In genomic region chr3:71276531-71276930, GRCh38 we compare ENCODE assay signal across 20 cellular contexts.
DNase-seq lines count a peak whose midpoint lies in the region; ATAC-seq, FAIRE-seq and TF ChIP-seq lines count a peak whose summit lies in the region.
"Had no signal": no experiment of that assay in that cellular context is flagged by ENCODE, and none has a peak within 500 bp of the region (broad histone marks: within the 10 kb centered on the region; RNA-seq: fewer than 3 reads in every experiment).

No MANE protein-coding gene starts in this region.

- H3K9me3 Mint-ChIP-seq in activated CD8-positive, alpha-beta T cell treated with anti-CD3 and anti-CD28 coated beads for 36 hours, result no peaks in the 10 kb centered on the region
- H3K9me3 Mint-ChIP-seq in activated CD8-positive, alpha-beta T cell treated with anti-CD3 and anti-CD28 coated beads, Interleukin-2, amount 10 ng/mL, durations not matched to agents 7 days and 5 days (ENCODE audit: insufficient read depth), result no peaks in the 10 kb centered on the region
- no peaks in the 10 kb centered on the region for H3K9me3 Mint-ChIP-seq in CD8-positive, alpha-beta T cell
- H3K9me3 Mint-ChIP-seq in naive B cell, result no peaks in the 10 kb centered on the region
- no peaks in the 10 kb centered on the region for H3K9me3 Mint-ChIP-seq in stimulated activated memory B cell treated with anti-CD40 and anti-IgM and Interleukin-4, amounts not matched to agents 10 μg/mL and 1 μg/mL and 100 μg/mL, for 72 hours
- H3K9me3 Mint-ChIP-seq: CD4-positive, alpha-beta memory T cell; HFFc6 had no signal

- intact Hi-C loops in activated CD8-positive, alpha-beta T cell treated with anti-CD3 and anti-CD28 coated beads for 36 hours (cut with micrococcal nuclease), result no loop called here
- intact Hi-C loops in CD8-positive, alpha-beta T cell (cut with DNase I, micrococcal nuclease), result no loop called here

- no peak overlapping the region for H3K4me3 ChIP-seq in CD8-positive, alpha-beta T cell (ENCODE audit: low read depth, low read length)

- peaks cover 40% of the 10 kb centered on the region for H3K36me3 Mint-ChIP-seq in activated CD8-positive, alpha-beta T cell treated with anti-CD3 and anti-CD28 coated beads for 36 hours (ENCODE audit: low read depth)
- H3K36me3 Mint-ChIP-seq in activated CD8-positive, alpha-beta T cell treated with anti-CD3 and anti-CD28 coated beads, Interleukin-2, amount 10 ng/mL, durations not matched to agents 7 days and 5 days (ENCODE audit: low read depth), result no peaks in the 10 kb centered on the region
- peaks cover 53% of the 10 kb centered on the region for H3K36me3 Mint-ChIP-seq in CD8-positive, alpha-beta T cell
- H3K36me3 Mint-ChIP-seq in naive B cell, result peaks cover 10 to 15% of the 10 kb centered on the region in 2 donors
- H3K36me3 Mint-ChIP-seq in stimulated activated memory B cell treated with anti-CD40 and anti-IgM and Interleukin-4, amounts not matched to agents 10 μg/mL and 1 μg/mL and 100 μg/mL, for 72 hours, result peaks cover 13% of the 10 kb centered on the region

- H3K9me3 ChIP-seq in CD8-positive, alpha-beta T cell (ENCODE audit: low read length), result no peaks in the 10 kb centered on the region
- H3K9me3 ChIP-seq: Caco-2 had no signal

- H3K27ac Mint-ChIP-seq in activated CD8-positive, alpha-beta T cell treated with anti-CD3 and anti-CD28 coated beads for 36 hours, result no peak overlapping the region
- no peak overlapping the region for H3K27ac Mint-ChIP-seq in activated CD8-positive, alpha-beta T cell treated with anti-CD3 and anti-CD28 coated beads, Interleukin-2, amount 10 ng/mL, durations not matched to agents 7 days and 5 days
- peak overlapping the region; percentile 66 for H3K27ac Mint-ChIP-seq in CD8-positive, alpha-beta T cell
- H3K27ac Mint-ChIP-seq in naive B cell, result peak overlapping the region in 5 of 6 donors; percentile 26 to 89 (median 50)
- H3K27ac Mint-ChIP-seq in stimulated activated memory B cell treated with anti-CD40 and anti-IgM and Interleukin-4, amounts not matched to agents 10 μg/mL and 1 μg/mL and 100 μg/mL, for 72 hours, result no peak overlapping the region
- H3K27ac Mint-ChIP-seq: B cell, HFFc6 had no signal

- no peaks in the 10 kb centered on the region for H3K27me3 Mint-ChIP-seq in activated CD8-positive, alpha-beta T cell treated with anti-CD3 and anti-CD28 coated beads for 36 hours
- no peaks in the 10 kb centered on the region for H3K27me3 Mint-ChIP-seq in activated CD8-positive, alpha-beta T cell treated with anti-CD3 and anti-CD28 coated beads, Interleukin-2, amount 10 ng/mL, durations not matched to agents 7 days and 5 days (ENCODE audit: low read depth)
- no peaks in the 10 kb centered on the region for H3K27me3 Mint-ChIP-seq in CD8-positive, alpha-beta T cell (ENCODE audit: low read depth)
- no peaks in the 10 kb centered on the region for H3K27me3 Mint-ChIP-seq in naive B cell
- no peaks in the 10 kb centered on the region for H3K27me3 Mint-ChIP-seq in stimulated activated memory B cell treated with anti-CD40 and anti-IgM and Interleukin-4, amounts not matched to agents 10 μg/mL and 1 μg/mL and 100 μg/mL, for 72 hours
- H3K27me3 Mint-ChIP-seq: B cell; CD4-positive, alpha-beta memory T cell had no signal

- H3K27ac ChIP-seq in CD8-positive, alpha-beta T cell (ENCODE audit: low read depth, low read length), result no peak overlapping the region

- TF ChIP-seq CTCF in activated CD8-positive, alpha-beta T cell treated with anti-CD3 and anti-CD28 coated beads for 36 hours (IDR thresholded peaks at IDR 0.05), result no peak
- no peak for TF ChIP-seq CTCF in CD8-positive, alpha-beta T cell (IDR thresholded peaks at IDR 0.05)
- TF ChIP-seq CTCF in D721Med (IDR thresholded peaks at IDR 0.05; ENCODE audit: insufficient read depth, missing control alignments), result no peak

- POLR2A ChIA-PET in activated CD8-positive, alpha-beta T cell treated with anti-CD3 and anti-CD28 coated beads for 36 hours (lab: Charles Lee), result no interaction called here
- POLR2A ChIA-PET in activated CD8-positive, alpha-beta T cell treated with anti-CD3 and anti-CD28 coated beads, Interleukin-2, amount 10 ng/mL, durations not matched to agents 7 days and 5 days (lab: Charles Lee), result no interaction called here
- POLR2A ChIA-PET in CD8-positive, alpha-beta T cell (lab: Charles Lee), result no interaction called here

- H3K4me1 Mint-ChIP-seq in activated CD8-positive, alpha-beta T cell treated with anti-CD3 and anti-CD28 coated beads for 36 hours (ENCODE audit: low read depth), result peaks cover 54% of the 10 kb centered on the region
- peaks cover 7% of the 10 kb centered on the region for H3K4me1 Mint-ChIP-seq in activated CD8-positive, alpha-beta T cell treated with anti-CD3 and anti-CD28 coated beads, Interleukin-2, amount 10 ng/mL, durations not matched to agents 7 days and 5 days (ENCODE audit: low read depth)
- peaks cover 77% of the 10 kb centered on the region for H3K4me1 Mint-ChIP-seq in CD8-positive, alpha-beta T cell (ENCODE audit: low read depth)
- H3K4me1 Mint-ChIP-seq in naive B cell, result peaks cover 52 to 73% (median 53%) of the 10 kb centered on the region in 3 donors
- peaks cover 10% of the 10 kb centered on the region for H3K4me1 Mint-ChIP-seq in stimulated activated memory B cell treated with anti-CD40 and anti-IgM and Interleukin-4, amounts not matched to agents 10 μg/mL and 1 μg/mL and 100 μg/mL, for 72 hours

- DNase-seq in activated CD8-positive, alpha-beta T cell treated with anti-CD3 and anti-CD28 coated beads for 36 hours, result no peak
- no peak for DNase-seq in activated CD8-positive, alpha-beta T cell treated with anti-CD3 and anti-CD28 coated beads, Interleukin-2, amount 10 ng/mL, durations not matched to agents 7 days and 5 days
- no peak for DNase-seq in CD8-positive, alpha-beta T cell
- no peak for DNase-seq in naive B cell
- no peak for DNase-seq in stimulated activated naive CD8-positive, alpha-beta T cell treated with anti-CD3 and anti-CD28 coated beads, Interleukin-15, Interleukin-2, amounts not matched to agents 100 U/mL and 50 U/mL, for 24 hours
- no peak for DNase-seq in amniotic stem cell (lab: John Stamatoyannopoulos, UW)
- no peak for DNase-seq in D721Med (ENCODE audit: insufficient read length, low spot score)
- DNase-seq: C1 segment of cervical spinal cord; Caco-2; CD4-positive, alpha-beta memory T cell; DMS53; GF-D8; HCEC 1CT; HFFc6 had no signal

- peak; percentile 42 for ATAC-seq in activated CD8-positive, alpha-beta T cell treated with anti-CD3 and anti-CD28 coated beads for 36 hours
- no peak for ATAC-seq in activated CD8-positive, alpha-beta T cell treated with anti-CD3 and anti-CD28 coated beads, Interleukin-2, amount 10 ng/mL, durations not matched to agents 7 days and 5 days
- ATAC-seq in CD8-positive, alpha-beta T cell, result no peak
- no peak for ATAC-seq in naive B cell (ENCODE audit: low read depth in 2 of 2)
- peak; percentile 55 for ATAC-seq in stimulated activated naive CD8-positive, alpha-beta T cell treated with anti-CD3 and anti-CD28 coated beads, Interleukin-15, Interleukin-2, amounts not matched to agents 100 U/mL and 50 U/mL, for 24 hours
- no peak for ATAC-seq in stimulated activated memory B cell treated with anti-CD40 and anti-IgM and Interleukin-4, amounts not matched to agents 10 μg/mL and 1 μg/mL and 100 μg/mL, for 72 hours
- ATAC-seq: HepG2 had no signal

- no peaks in the 10 kb centered on the region for H3K27me3 ChIP-seq in CD8-positive, alpha-beta T cell (ENCODE audit: insufficient read depth, low read length)

- CTCF ChIA-PET in activated CD8-positive, alpha-beta T cell treated with anti-CD3 and anti-CD28 coated beads for 36 hours (lab: Charles Lee), result interaction anchor here (0.6 to 1.0 kb wide), 2 partner anchors 34 to 107 kb away, joined by 3 read pairs; no protein-coding TSS in a partner anchor
- CTCF ChIA-PET in activated CD8-positive, alpha-beta T cell treated with anti-CD3 and anti-CD28 coated beads, Interleukin-2, amount 10 ng/mL, durations not matched to agents 7 days and 5 days (lab: Charles Lee), result no interaction called here
- CTCF ChIA-PET in CD8-positive, alpha-beta T cell (lab: Charles Lee), result interaction anchor here (0.6 kb wide), 1 partner anchor 271 kb away, joined by 3 read pairs; no protein-coding TSS in a partner anchor

- H3K4me3 Mint-ChIP-seq in activated CD8-positive, alpha-beta T cell treated with anti-CD3 and anti-CD28 coated beads for 36 hours, result no peak overlapping the region
- no peak overlapping the region for H3K4me3 Mint-ChIP-seq in activated CD8-positive, alpha-beta T cell treated with anti-CD3 and anti-CD28 coated beads, Interleukin-2, amount 10 ng/mL, durations not matched to agents 7 days and 5 days
- no peak overlapping the region for H3K4me3 Mint-ChIP-seq in CD8-positive, alpha-beta T cell
- H3K4me3 Mint-ChIP-seq in naive B cell, result no peak overlapping the region
- H3K4me3 Mint-ChIP-seq in stimulated activated memory B cell treated with anti-CD40 and anti-IgM and Interleukin-4, amounts not matched to agents 10 μg/mL and 1 μg/mL and 100 μg/mL, for 72 hours, result no peak overlapping the region
- H3K4me3 Mint-ChIP-seq: B cell; CD4-positive, alpha-beta memory T cell; HFFc6 had no signal

- H3K36me3 ChIP-seq in CD8-positive, alpha-beta T cell (ENCODE audit: insufficient read depth, low read length), result peaks cover 6% of the 10 kb centered on the region

- FAIRE-seq in D721Med (lab: Jason Lieb, UNC), result no peak
- FAIRE-seq: A204.1, GM19239, HepG2, HTR-8/SVneo had no signal

- H3K4me1 ChIP-seq in CD8-positive, alpha-beta T cell (ENCODE audit: insufficient read depth, low read length), result peaks cover 43% of the 10 kb centered on the region

Comparison
In these comparisons a context has a peak if more than half of its experiments do, and no peak if none do; other contexts are left out.
1. ATAC-seq: peak in activated CD8-positive, alpha-beta T cell treated with anti-CD3 and anti-CD28 coated beads for 36 hours (single experiment) and stimulated activated naive CD8-positive, alpha-beta T cell treated with anti-CD3 and anti-CD28 coated beads, Interleukin-15, Interleukin-2, amounts not matched to agents 100 U/mL and 50 U/mL, for 24 hours (single experiment); none in activated CD8-positive, alpha-beta T cell treated with anti-CD3 and anti-CD28 coated beads, Interleukin-2, amount 10 ng/mL, durations not matched to agents 7 days and 5 days (single experiment), CD8-positive, alpha-beta T cell (single experiment), naive B cell (0 of 2) and stimulated activated memory B cell treated with anti-CD40 and anti-IgM and Interleukin-4, amounts not matched to agents 10 μg/mL and 1 μg/mL and 100 μg/mL, for 72 hours (single experiment).
2. H3K27ac Mint-ChIP-seq: peak in CD8-positive, alpha-beta T cell (single experiment) and naive B cell (5 of 6); none in activated CD8-positive, alpha-beta T cell treated with anti-CD3 and anti-CD28 coated beads for 36 hours (single experiment), activated CD8-positive, alpha-beta T cell treated with anti-CD3 and anti-CD28 coated beads, Interleukin-2, amount 10 ng/mL, durations not matched to agents 7 days and 5 days (single experiment) and stimulated activated memory B cell treated with anti-CD40 and anti-IgM and Interleukin-4, amounts not matched to agents 10 μg/mL and 1 μg/mL and 100 μg/mL, for 72 hours (single experiment).